Comparison of ENCODE assay signal across 10 cellular contexts in genomic region chr7:2715341-2716231, GRCh38. TPM values are rescaled to one million over a fixed set of nuclear protein-coding genes. Genes with fewer than 3 reads are reported as not detected.
DNase-seq lines count a peak whose midpoint lies in the region; ATAC-seq, FAIRE-seq and TF ChIP-seq lines count a peak whose summit lies in the region.
"Had no signal": no experiment of that assay in that cellular context is flagged by ENCODE, and none has a peak within 500 bp of the region (broad histone marks: within the 10 kb centered on the region; RNA-seq: fewer than 3 reads in every experiment).

No MANE protein-coding gene starts in this region.

- ATAC-seq in GM21423 (IDR thresholded peaks at IDR 0.05; ENCODE audit: unreplicated experiment) (no peak), GM18907 (IDR thresholded peaks at IDR 0.05; ENCODE audit: unreplicated experiment) (no peak), HG03432 (IDR thresholded peaks at IDR 0.05; ENCODE audit: unreplicated experiment) (no peak)

- H3K79me2 ChIP-seq in astrocyte (ENCODE audit: insufficient read depth, low read length), result no peaks in the 10 kb centered on the region

- peaks cover 43% of the 10 kb centered on the region for H3K36me3 Mint-ChIP-seq in astrocyte (ENCODE audit: low read depth, unreplicated experiment)

- no peak for FAIRE-seq in astrocyte (lab: Jason Lieb, UNC)

- no peaks in the 10 kb centered on the region for H3K27me3 Mint-ChIP-seq in astrocyte (ENCODE audit: low read depth, unreplicated experiment)

- H3K27ac ChIP-seq in astrocyte (ENCODE audit: low read depth, low read length), result no peak overlapping the region
- H3K27ac ChIP-seq: epithelial cell of prostate had no signal

- no peak overlapping the region for H2AFZ ChIP-seq in astrocyte (ENCODE audit: low read depth, low read length)

- peak overlapping the region; percentile 28 for H3K4me2 ChIP-seq in astrocyte (ENCODE audit: low read length)

- H3K4me3 Mint-ChIP-seq in astrocyte (ENCODE audit: unreplicated experiment), result no peak overlapping the region

- DNase-seq in activated CD4-positive, CD25-positive, alpha-beta regulatory T cell treated with anti-CD3 and anti-CD28 coated beads, Interleukin-2, amount 50 U/mL, for 16 hours (ENCODE audit: low read depth, low spot score), result peak; percentile 33
- DNase-seq in activated CD4-positive, CD25-positive, alpha-beta regulatory T cell (lab: John Stamatoyannopoulos, UW), result no peak
- DNase-seq in T-helper 2 cell, result peak in 4 of 5 experiments; percentile 35 to 90 (median 50)
- no peak for DNase-seq in astrocyte (ENCODE audit: low read depth)
- peak; percentile 68 for DNase-seq in stimulated activated CD8-positive, alpha-beta memory T cell treated with anti-CD3 and anti-CD28 coated beads, Interleukin-4, amount 100 ng/mL, for 48 hours
- DNase-seq: NCI-H1436 treated with DMSO at 0.1 percent for 48 hours had no signal

- H3K4me1 ChIP-seq in astrocyte (ENCODE audit: insufficient read depth, low read length), result peaks cover 14% of the 10 kb centered on the region

- no peaks in the 10 kb centered on the region for H3K9me3 ChIP-seq in astrocyte (ENCODE audit: insufficient read depth, low read depth, low read length)

- no peak overlapping the region for H3K4me3 ChIP-seq in astrocyte (ENCODE audit: insufficient read depth, low read depth, low read length)

- peaks cover 4% of the 10 kb centered on the region for H3K36me3 ChIP-seq in astrocyte (ENCODE audit: insufficient read depth, low read length)

- no peak overlapping the region for H3K27ac Mint-ChIP-seq in astrocyte (ENCODE audit: unreplicated experiment)

- H3K4me1 Mint-ChIP-seq in astrocyte (ENCODE audit: low read depth, unreplicated experiment), result peaks cover 12% of the 10 kb centered on the region

- H3K27me3 ChIP-seq in astrocyte (ENCODE audit: insufficient read depth, low read length), result no peaks in the 10 kb centered on the region

- no peak for TF ChIP-seq CTCF in astrocyte (IDR thresholded peaks at IDR 0.05; ENCODE audit: insufficient read depth, low read depth, low read length)

- H3K9me3 Mint-ChIP-seq in astrocyte (ENCODE audit: unreplicated experiment), result peaks cover 5% of the 10 kb centered on the region

- no peak overlapping the region for H3K9ac ChIP-seq in astrocyte (ENCODE audit: low read length)

- peaks cover 3% of the 10 kb centered on the region for H4K20me1 ChIP-seq in astrocyte (ENCODE audit: insufficient read depth, low read length)

RNA-seq across cellular contexts. Expression of gene AMZ1, which starts 27.6 kb away (rescaled TPM):
- 3.4 and 5.7 TPM in 2 replicates for total RNA-seq in astrocyte

Comparison
In these comparisons a context has a peak if more than half of its experiments do, and no peak if none do; other contexts are left out.
1. DNase-seq: peak in activated CD4-positive, CD25-positive, alpha-beta regulatory T cell treated with anti-CD3 and anti-CD28 coated beads, Interleukin-2, amount 50 U/mL, for 16 hours (single experiment), T-helper 2 cell (4 of 5) and stimulated activated CD8-positive, alpha-beta memory T cell treated with anti-CD3 and anti-CD28 coated beads, Interleukin-4, amount 100 ng/mL, for 48 hours (single experiment); none in activated CD4-positive, CD25-positive, alpha-beta regulatory T cell (0 of 4) and astrocyte (single experiment).